1 cellular context compared by ENCODE assay signal in genomic region chr6:30654798-30655742, GRCh38.
TF ChIP-seq lines count a peak whose summit lies in the region.

No MANE protein-coding gene starts in this region.

TF ChIP-seq in HepG2, 621 proteins besides CTCF, POLR2A, EP300 and RAD21 (continued from another document and continues in another):
- TF ChIP-seq TIGD3 (CRISPR knock-in tag; IDR thresholded peaks at IDR 0.05; ENCODE audit: borderline replicate concordance) (no peak), KMT2B (CRISPR knock-in tag; IDR thresholded peaks at IDR 0.05) (peak; percentile 65; the same call in 1 of the 2 replicates), HES4 (CRISPR knock-in tag; IDR thresholded peaks at IDR 0.05; ENCODE audit: borderline replicate concordance) (no peak), ZNF407 (CRISPR knock-in tag; IDR thresholded peaks at IDR 0.05; ENCODE audit: not compliant biosample characterization) (peak; percentile 24), ZNF605 (CRISPR knock-in tag; IDR thresholded peaks at IDR 0.05) (peak; percentile 90), PBX2 (CRISPR knock-in tag; IDR thresholded peaks at IDR 0.05) (peak; percentile 56; the same call in 1 of the 2 replicates), ZNF761 (CRISPR knock-in tag; conservative IDR thresholded peaks at IDR 0.05) (peak; percentile 88), HNRNPLL (IDR thresholded peaks at IDR 0.05; ENCODE audit: low read depth, low read length, poor library complexity, severe bottlenecking) (no peak), PHF21A (CRISPR knock-in tag; IDR thresholded peaks at IDR 0.05) (peak; percentile 97), NFE2L2 (IDR thresholded peaks at IDR 0.05; ENCODE audit: low read length) (no peak), MEIS2 (CRISPR knock-in tag; IDR thresholded peaks at IDR 0.05) (peak; percentile 94), AFF4 (CRISPR knock-in tag; IDR thresholded peaks at IDR 0.05) (no peak), YY1 (IDR thresholded peaks at IDR 0.05; ENCODE audit: insufficient read depth, insufficient replicate concordance, low read depth, low read length) (peak; percentile 88), SRSF4 (IDR thresholded peaks at IDR 0.05; ENCODE audit: low read depth, low read length, poor library complexity, severe bottlenecking) (no peak), ATF1 (CRISPR knock-in tag; IDR thresholded peaks at IDR 0.05) (peak; percentile 60; the same call in 1 of the 2 replicates), ZFX (CRISPR knock-in tag; IDR thresholded peaks at IDR 0.05; ENCODE audit: low read depth) (peak; percentile 68), ZFAT (CRISPR knock-in tag; conservative IDR thresholded peaks at IDR 0.05) (no peak), THAP9 (CRISPR knock-in tag; IDR thresholded peaks at IDR 0.05; ENCODE audit: borderline replicate concordance) (peak; percentile 75; the same call in 1 of the 2 replicates), MEF2D (CRISPR knock-in tag; IDR thresholded peaks at IDR 0.05) (peak; percentile 79; the same call in 1 of the 2 replicates), RXRA (CRISPR knock-in tag; IDR thresholded peaks at IDR 0.05) (peak; percentile 91), AKNA (CRISPR knock-in tag; IDR thresholded peaks at IDR 0.05; ENCODE audit: borderline replicate concordance) (no peak)
- TF ChIP-seq, protein P1, sequence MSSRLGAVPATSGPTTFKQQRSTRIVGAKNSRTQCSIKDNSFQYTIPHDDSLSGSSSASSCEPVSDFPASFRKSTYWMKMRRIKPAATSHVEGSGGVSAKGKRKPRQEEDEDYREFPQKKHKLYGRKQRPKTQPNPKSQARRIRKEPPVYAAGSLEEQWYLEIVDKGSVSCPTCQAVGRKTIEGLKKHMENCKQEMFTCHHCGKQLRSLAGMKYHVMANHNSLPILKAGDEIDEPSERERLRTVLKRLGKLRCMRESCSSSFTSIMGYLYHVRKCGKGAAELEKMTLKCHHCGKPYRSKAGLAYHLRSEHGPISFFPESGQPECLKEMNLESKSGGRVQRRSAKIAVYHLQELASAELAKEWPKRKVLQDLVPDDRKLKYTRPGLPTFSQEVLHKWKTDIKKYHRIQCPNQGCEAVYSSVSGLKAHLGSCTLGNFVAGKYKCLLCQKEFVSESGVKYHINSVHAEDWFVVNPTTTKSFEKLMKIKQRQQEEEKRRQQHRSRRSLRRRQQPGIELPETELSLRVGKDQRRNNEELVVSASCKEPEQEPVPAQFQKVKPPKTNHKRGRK (CRISPR knock-in tag; IDR thresholded peaks at IDR 0.05), result no peak
- TF ChIP-seq, protein P2, sequence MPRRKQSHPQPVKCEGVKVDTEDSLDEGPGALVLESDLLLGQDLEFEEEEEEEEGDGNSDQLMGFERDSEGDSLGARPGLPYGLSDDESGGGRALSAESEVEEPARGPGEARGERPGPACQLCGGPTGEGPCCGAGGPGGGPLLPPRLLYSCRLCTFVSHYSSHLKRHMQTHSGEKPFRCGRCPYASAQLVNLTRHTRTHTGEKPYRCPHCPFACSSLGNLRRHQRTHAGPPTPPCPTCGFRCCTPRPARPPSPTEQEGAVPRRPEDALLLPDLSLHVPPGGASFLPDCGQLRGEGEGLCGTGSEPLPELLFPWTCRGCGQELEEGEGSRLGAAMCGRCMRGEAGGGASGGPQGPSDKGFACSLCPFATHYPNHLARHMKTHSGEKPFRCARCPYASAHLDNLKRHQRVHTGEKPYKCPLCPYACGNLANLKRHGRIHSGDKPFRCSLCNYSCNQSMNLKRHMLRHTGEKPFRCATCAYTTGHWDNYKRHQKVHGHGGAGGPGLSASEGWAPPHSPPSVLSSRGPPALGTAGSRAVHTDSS (CRISPR knock-in tag; conservative IDR thresholded peaks at IDR 0.05), result no peak
